10 cellular contexts compared by ENCODE assay signal in the genomic region with DNA sequence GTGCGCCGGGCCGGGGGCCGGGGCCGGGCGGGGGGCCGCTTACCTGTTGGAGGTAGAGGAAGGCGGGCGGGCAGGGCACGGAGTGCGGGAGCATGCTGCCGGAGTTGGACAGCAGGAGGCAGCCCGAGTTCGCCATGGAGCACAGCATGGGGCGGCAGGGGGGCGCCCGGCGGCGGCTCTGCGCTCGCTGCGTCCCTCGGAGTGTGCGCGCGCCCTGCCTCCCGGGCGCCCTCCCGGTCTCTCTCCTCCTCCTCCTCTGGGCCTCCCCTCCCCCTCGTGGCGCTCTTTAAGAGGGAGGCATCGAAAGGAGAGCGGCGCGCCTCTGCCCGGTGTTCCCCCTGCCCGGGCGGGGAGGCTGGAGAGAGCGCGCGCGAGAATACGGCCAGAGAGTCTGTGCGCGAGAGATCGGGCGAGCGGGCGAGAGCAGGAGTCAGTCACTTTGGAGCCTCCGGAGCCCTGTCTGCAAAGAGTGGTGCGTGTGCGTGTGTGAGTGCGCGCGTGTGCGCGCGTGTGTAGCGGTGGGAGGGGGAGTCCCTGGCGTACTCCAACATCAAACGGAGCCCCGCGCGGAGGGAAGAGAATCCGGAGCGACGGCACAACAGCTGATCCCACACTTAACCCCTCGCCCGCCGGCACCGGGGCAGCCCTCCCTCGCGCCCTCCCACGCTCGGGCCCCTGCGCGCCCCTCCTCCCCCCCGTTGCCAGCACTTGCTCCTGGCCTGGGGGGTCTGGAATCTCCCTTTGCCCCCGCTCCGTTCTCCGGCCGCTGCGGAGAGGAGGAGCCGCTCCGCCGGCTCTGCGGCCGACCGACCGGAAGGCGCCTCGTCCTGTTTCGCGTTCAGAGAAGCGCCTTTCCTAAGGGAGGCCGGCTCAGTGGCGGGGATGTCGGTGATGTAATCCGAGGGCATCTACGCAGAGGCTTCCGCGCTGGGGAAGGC.
DNase-seq lines count a peak whose midpoint lies in the region; ATAC-seq and TF ChIP-seq lines count a peak whose summit lies in the region.
"Had no signal": no experiment of that assay in that cellular context is flagged by ENCODE, and none has a peak within 500 bp of the region (broad histone marks: within the 10 kb centered on the region; RNA-seq: fewer than 3 reads in every experiment).

No MANE protein-coding gene starts in this region.

- no peaks in the 10 kb centered on the region for H3K4me1 ChIP-seq in upper lobe of right lung

- peaks cover 82% of the 10 kb centered on the region for H3K27me3 ChIP-seq in upper lobe of right lung

- DNase-seq in Ammon's horn (ENCODE audit: low spot score) (peak; percentile 22), GM20000 (ENCODE audit: low spot score) (peak; percentile 65), kidney tubule cell (ENCODE audit: low spot score) (peak; percentile 2), GDM1 (lab: John Stamatoyannopoulos, UW) (no peak), upper lobe of right lung (no peak), NCI-H2081 treated with DMSO at 0.1 percent for 48 hours (lab: John Stamatoyannopoulos, UW) (no peak)
- DNase-seq: right cardiac atrium had no signal

- no peaks in the 10 kb centered on the region for H3K36me3 ChIP-seq in upper lobe of right lung
- H3K36me3 ChIP-seq: thoracic aorta had no signal

- H3K4me3 ChIP-seq in upper lobe of right lung, result no peak overlapping the region
- H3K4me3 ChIP-seq: thoracic aorta had no signal

- TF ChIP-seq CTCF in GM20000 (IDR thresholded peaks at IDR 0.05; ENCODE audit: extremely low read depth, missing control alignments) (no peak), VCaP (conservative IDR thresholded peaks at IDR 0.05) (peak; percentile 30), upper lobe of right lung (IDR thresholded peaks at IDR 0.05) (no peak)

- no peak for ATAC-seq in upper lobe of right lung
- ATAC-seq in HG03196 (IDR thresholded peaks at IDR 0.05; ENCODE audit: unreplicated experiment), result no peak
- ATAC-seq: right cardiac atrium had no signal

- H3K27ac ChIP-seq in VCaP (no peak overlapping the region; the same call in 1 of the 2 replicates), upper lobe of right lung (no peak overlapping the region)
- H3K27ac ChIP-seq: thoracic aorta had no signal

- intact Hi-C loops in upper lobe of right lung (cut with DNase I), result no loop called here

- no peaks in the 10 kb centered on the region for H3K9me3 ChIP-seq in upper lobe of right lung
- H3K9me3 ChIP-seq: thoracic aorta had no signal

Comparison
In these comparisons a context has a peak if more than half of its experiments do, and no peak if none do; other contexts are left out.
1. DNase-seq: peak in Ammon's horn (single experiment), GM20000 (single experiment) and kidney tubule cell (single experiment); none in GDM1 (single experiment), upper lobe of right lung (single experiment) and NCI-H2081 treated with DMSO at 0.1 percent for 48 hours (single experiment).